Comparison of ENCODE assay signal across 1 cellular context in genomic region chr16:67147437-67148140, GRCh38.
TF ChIP-seq lines count a peak whose summit lies in the region.

No MANE protein-coding gene starts in this region.

TF ChIP-seq in HepG2, 621 proteins besides CTCF, POLR2A, EP300 and RAD21:
- TF ChIP-seq CEBPB (IDR thresholded peaks at IDR 0.05; ENCODE audit: borderline replicate concordance, low read depth, low read length), result peak; percentile 80; the same call in 1 of the 2 replicates
- no peak for TF ChIP-seq HDAC2 (CRISPR knock-in tag; IDR thresholded peaks at IDR 0.05)
- TF ChIP-seq CEBPG (CRISPR knock-in tag; IDR thresholded peaks at IDR 0.05), result peak; percentile 55; the same call in 1 of the 2 replicates
- TF ChIP-seq POLR2G (IDR thresholded peaks at IDR 0.05; ENCODE audit: low read depth, low read length), result peak; percentile 20; the same call in 1 of the 2 replicates
- peak; percentile 64 for TF ChIP-seq AGO2 (optimal IDR thresholded peaks at IDR 0.05; ENCODE audit: low read depth, low read length)
- TF ChIP-seq ZHX1 (CRISPR knock-in tag; IDR thresholded peaks at IDR 0.05; ENCODE audit: low read depth), result peak; percentile 31; the same call in 1 of the 2 replicates
- TF ChIP-seq SP140L (CRISPR knock-in tag; IDR thresholded peaks at IDR 0.05; ENCODE audit: borderline replicate concordance), result no peak
- no peak for TF ChIP-seq TEAD3 (CRISPR knock-in tag; optimal IDR thresholded peaks at IDR 0.05; ENCODE audit: borderline replicate concordance)
- peak; percentile 90 for TF ChIP-seq RBM22 (optimal IDR thresholded peaks at IDR 0.05; ENCODE audit: low read length)
- 0 out of 2 replicates have a peak, but pooled peaks have one; percentile 30 for TF ChIP-seq ZNF274 (CRISPR knock-in tag; IDR thresholded peaks at IDR 0.05)
